ENCODE assay signal across 1 cellular context in the genomic region with DNA sequence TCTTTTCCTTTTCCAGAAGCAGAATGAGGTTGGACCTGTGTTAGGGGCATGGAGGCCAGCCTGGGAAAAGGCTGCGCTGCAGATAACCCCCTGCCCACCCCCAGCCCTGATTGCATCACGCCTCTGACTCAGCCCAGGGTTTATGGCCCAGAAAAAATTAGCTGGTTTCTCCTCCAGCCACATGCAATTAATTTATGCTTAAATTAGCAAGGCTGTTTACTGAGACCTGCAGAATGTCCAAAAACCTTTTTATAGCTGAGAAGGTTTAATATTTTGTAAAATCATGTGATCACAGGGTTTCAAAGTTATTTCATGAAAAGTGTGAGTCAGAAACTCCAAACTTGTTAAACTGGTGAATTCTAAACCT.
TF ChIP-seq lines count a peak whose summit lies in the region.

No MANE protein-coding gene starts in this region.

TF ChIP-seq in WTC11, 78 proteins besides CTCF, POLR2A, EP300 and RAD21 (continued from another document):
- TF ChIP-seq, protein P1, sequence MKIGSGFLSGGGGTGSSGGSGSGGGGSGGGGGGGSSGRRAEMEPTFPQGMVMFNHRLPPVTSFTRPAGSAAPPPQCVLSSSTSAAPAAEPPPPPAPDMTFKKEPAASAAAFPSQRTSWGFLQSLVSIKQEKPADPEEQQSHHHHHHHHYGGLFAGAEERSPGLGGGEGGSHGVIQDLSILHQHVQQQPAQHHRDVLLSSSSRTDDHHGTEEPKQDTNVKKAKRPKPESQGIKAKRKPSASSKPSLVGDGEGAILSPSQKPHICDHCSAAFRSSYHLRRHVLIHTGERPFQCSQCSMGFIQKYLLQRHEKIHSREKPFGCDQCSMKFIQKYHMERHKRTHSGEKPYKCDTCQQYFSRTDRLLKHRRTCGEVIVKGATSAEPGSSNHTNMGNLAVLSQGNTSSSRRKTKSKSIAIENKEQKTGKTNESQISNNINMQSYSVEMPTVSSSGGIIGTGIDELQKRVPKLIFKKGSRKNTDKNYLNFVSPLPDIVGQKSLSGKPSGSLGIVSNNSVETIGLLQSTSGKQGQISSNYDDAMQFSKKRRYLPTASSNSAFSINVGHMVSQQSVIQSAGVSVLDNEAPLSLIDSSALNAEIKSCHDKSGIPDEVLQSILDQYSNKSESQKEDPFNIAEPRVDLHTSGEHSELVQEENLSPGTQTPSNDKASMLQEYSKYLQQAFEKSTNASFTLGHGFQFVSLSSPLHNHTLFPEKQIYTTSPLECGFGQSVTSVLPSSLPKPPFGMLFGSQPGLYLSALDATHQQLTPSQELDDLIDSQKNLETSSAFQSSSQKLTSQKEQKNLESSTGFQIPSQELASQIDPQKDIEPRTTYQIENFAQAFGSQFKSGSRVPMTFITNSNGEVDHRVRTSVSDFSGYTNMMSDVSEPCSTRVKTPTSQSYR (CRISPR knock-in tag; IDR thresholded peaks at IDR 0.05), result no peak
- TF ChIP-seq, protein P2, sequence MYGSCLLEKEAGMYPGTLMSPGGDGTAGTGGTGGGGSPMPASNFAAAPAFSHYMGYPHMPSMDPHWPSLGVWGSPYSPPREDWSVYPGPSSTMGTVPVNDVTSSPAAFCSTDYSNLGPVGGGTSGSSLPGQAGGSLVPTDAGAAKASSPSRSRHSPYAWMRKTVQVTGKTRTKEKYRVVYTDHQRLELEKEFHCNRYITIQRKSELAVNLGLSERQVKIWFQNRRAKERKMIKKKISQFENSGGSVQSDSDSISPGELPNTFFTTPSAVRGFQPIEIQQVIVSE (CRISPR knock-in tag; IDR thresholded peaks at IDR 0.05; ENCODE audit: borderline replicate concordance), result no peak
- TF ChIP-seq RELA (CRISPR knock-in tag; IDR thresholded peaks at IDR 0.05; ENCODE audit: borderline replicate concordance) (no peak), NR1H2 (CRISPR knock-in tag; IDR thresholded peaks at IDR 0.05) (no peak), ZNF416 (CRISPR knock-in tag; IDR thresholded peaks at IDR 0.05) (no peak), GRHL2 (CRISPR knock-in tag; IDR thresholded peaks at IDR 0.05; ENCODE audit: insufficient replicate concordance, severe bottlenecking) (no peak), TCF7 (CRISPR knock-in tag; IDR thresholded peaks at IDR 0.05; ENCODE audit: low read depth) (no peak)
- TF ChIP-seq, protein P3, sequence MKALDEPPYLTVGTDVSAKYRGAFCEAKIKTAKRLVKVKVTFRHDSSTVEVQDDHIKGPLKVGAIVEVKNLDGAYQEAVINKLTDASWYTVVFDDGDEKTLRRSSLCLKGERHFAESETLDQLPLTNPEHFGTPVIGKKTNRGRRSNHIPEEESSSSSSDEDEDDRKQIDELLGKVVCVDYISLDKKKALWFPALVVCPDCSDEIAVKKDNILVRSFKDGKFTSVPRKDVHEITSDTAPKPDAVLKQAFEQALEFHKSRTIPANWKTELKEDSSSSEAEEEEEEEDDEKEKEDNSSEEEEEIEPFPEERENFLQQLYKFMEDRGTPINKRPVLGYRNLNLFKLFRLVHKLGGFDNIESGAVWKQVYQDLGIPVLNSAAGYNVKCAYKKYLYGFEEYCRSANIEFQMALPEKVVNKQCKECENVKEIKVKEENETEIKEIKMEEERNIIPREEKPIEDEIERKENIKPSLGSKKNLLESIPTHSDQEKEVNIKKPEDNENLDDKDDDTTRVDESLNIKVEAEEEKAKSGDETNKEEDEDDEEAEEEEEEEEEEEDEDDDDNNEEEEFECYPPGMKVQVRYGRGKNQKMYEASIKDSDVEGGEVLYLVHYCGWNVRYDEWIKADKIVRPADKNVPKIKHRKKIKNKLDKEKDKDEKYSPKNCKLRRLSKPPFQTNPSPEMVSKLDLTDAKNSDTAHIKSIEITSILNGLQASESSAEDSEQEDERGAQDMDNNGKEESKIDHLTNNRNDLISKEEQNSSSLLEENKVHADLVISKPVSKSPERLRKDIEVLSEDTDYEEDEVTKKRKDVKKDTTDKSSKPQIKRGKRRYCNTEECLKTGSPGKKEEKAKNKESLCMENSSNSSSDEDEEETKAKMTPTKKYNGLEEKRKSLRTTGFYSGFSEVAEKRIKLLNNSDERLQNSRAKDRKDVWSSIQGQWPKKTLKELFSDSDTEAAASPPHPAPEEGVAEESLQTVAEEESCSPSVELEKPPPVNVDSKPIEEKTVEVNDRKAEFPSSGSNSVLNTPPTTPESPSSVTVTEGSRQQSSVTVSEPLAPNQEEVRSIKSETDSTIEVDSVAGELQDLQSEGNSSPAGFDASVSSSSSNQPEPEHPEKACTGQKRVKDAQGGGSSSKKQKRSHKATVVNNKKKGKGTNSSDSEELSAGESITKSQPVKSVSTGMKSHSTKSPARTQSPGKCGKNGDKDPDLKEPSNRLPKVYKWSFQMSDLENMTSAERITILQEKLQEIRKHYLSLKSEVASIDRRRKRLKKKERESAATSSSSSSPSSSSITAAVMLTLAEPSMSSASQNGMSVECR (CRISPR knock-in tag; IDR thresholded peaks at IDR 0.05; ENCODE audit: borderline replicate concordance), result no peak
